ENCODE assay signal across 10 cellular contexts in genomic region chr7:80770675-80771081, GRCh38.
DNase-seq lines count a peak whose midpoint lies in the region; ATAC-seq lines count a peak whose summit lies in the region.
"Had no signal": no experiment of that assay in that cellular context is flagged by ENCODE, and none has a peak within 500 bp of the region (broad histone marks: within the 10 kb centered on the region; RNA-seq: fewer than 3 reads in every experiment).

No MANE protein-coding gene starts in this region.

- peaks cover 17% of the 10 kb centered on the region for H3K4me1 Mint-ChIP-seq in dendritic cell treated with granulocyte-macrophage colony-stimulating factor and Interleukin-4, amounts not matched to agents 40 ng/mL and 50 ng/mL, for 4 days (ENCODE audit: low read depth)
- no peaks in the 10 kb centered on the region for H3K4me1 Mint-ChIP-seq in stimulated activated effector memory CD8-positive, alpha-beta T cell treated with anti-CD3 and anti-CD28 coated beads, Interleukin-12 subunit alpha, Interleukin-12 subunit beta, amount 100 ng/mL, for 72 hours

- peak; percentile 51 for DNase-seq in A172 (ENCODE audit: low spot score)
- no peak for DNase-seq in stimulated activated effector memory CD8-positive, alpha-beta T cell treated with anti-CD3 and anti-CD28 coated beads, Interleukin-12 subunit alpha, Interleukin-12 subunit beta, amount 100 ng/mL, for 72 hours (ENCODE audit: low spot score in 2 of 2)
- DNase-seq in OCI-M2 (lab: John Stamatoyannopoulos, UW; ENCODE audit: unreplicated experiment): no peak
- DNase-seq: activated CD4-positive, alpha-beta T cell treated with anti-CD3 and anti-CD28 coated beads for 48 hours; islet precursor cell had no signal

- ATAC-seq in GM19395 (IDR thresholded peaks at IDR 0.05; ENCODE audit: unreplicated experiment) (peak; percentile 88), HG03439 (IDR thresholded peaks at IDR 0.05; ENCODE audit: unreplicated experiment) (peak; percentile 82), GM19452 (IDR thresholded peaks at IDR 0.05; ENCODE audit: unreplicated experiment) (no peak), GM21619 (IDR thresholded peaks at IDR 0.05; ENCODE audit: unreplicated experiment) (no peak)
- ATAC-seq in stimulated activated effector memory CD8-positive, alpha-beta T cell treated with anti-CD3 and anti-CD28 coated beads, Interleukin-12 subunit alpha, Interleukin-12 subunit beta, amount 100 ng/mL, for 72 hours: no peak

- no peaks in the 10 kb centered on the region for H3K27me3 Mint-ChIP-seq in dendritic cell treated with granulocyte-macrophage colony-stimulating factor and Interleukin-4, amounts not matched to agents 40 ng/mL and 50 ng/mL, for 4 days

- no peak overlapping the region for H3K4me3 Mint-ChIP-seq in dendritic cell treated with granulocyte-macrophage colony-stimulating factor and Interleukin-4, amounts not matched to agents 40 ng/mL and 50 ng/mL, for 4 days
- H3K4me3 Mint-ChIP-seq in stimulated activated effector memory CD8-positive, alpha-beta T cell treated with anti-CD3 and anti-CD28 coated beads, Interleukin-12 subunit alpha, Interleukin-12 subunit beta, amount 100 ng/mL, for 72 hours: no peak overlapping the region

- peaks cover 54% of the 10 kb centered on the region for H3K36me3 Mint-ChIP-seq in dendritic cell treated with granulocyte-macrophage colony-stimulating factor and Interleukin-4, amounts not matched to agents 40 ng/mL and 50 ng/mL, for 4 days (ENCODE audit: low read depth)
- H3K36me3 Mint-ChIP-seq in stimulated activated effector memory CD8-positive, alpha-beta T cell treated with anti-CD3 and anti-CD28 coated beads, Interleukin-12 subunit alpha, Interleukin-12 subunit beta, amount 100 ng/mL, for 72 hours: no peaks in the 10 kb centered on the region

- intact Hi-C loops in dendritic cell treated with granulocyte-macrophage colony-stimulating factor and Interleukin-4, amounts not matched to agents 40 ng/mL and 50 ng/mL, for 4 days (cut with micrococcal nuclease): no loop called here

- peak overlapping the region; percentile 60 for H3K27ac Mint-ChIP-seq in dendritic cell treated with granulocyte-macrophage colony-stimulating factor and Interleukin-4, amounts not matched to agents 40 ng/mL and 50 ng/mL, for 4 days
- H3K27ac Mint-ChIP-seq in stimulated activated effector memory CD8-positive, alpha-beta T cell treated with anti-CD3 and anti-CD28 coated beads, Interleukin-12 subunit alpha, Interleukin-12 subunit beta, amount 100 ng/mL, for 72 hours: no peak overlapping the region

- H3K9me3 Mint-ChIP-seq in dendritic cell treated with granulocyte-macrophage colony-stimulating factor and Interleukin-4, amounts not matched to agents 40 ng/mL and 50 ng/mL, for 4 days: no peaks in the 10 kb centered on the region
- H3K9me3 Mint-ChIP-seq in stimulated activated effector memory CD8-positive, alpha-beta T cell treated with anti-CD3 and anti-CD28 coated beads, Interleukin-12 subunit alpha, Interleukin-12 subunit beta, amount 100 ng/mL, for 72 hours: peaks cover 18% of the 10 kb centered on the region

Comparison
In these comparisons a context has a peak if more than half of its experiments do, and no peak if none do; other contexts are left out.
1. ATAC-seq: peak in GM19395 (single experiment) and HG03439 (single experiment); none in stimulated activated effector memory CD8-positive, alpha-beta T cell treated with anti-CD3 and anti-CD28 coated beads, Interleukin-12 subunit alpha, Interleukin-12 subunit beta, amount 100 ng/mL, for 72 hours (single experiment), GM19452 (single experiment) and GM21619 (single experiment).